Comparison of ENCODE assay signal across 10 cellular contexts in genomic region chrX:1502241-1502640, GRCh38. TPM values are rescaled to one million over a fixed set of nuclear protein-coding genes. Genes with fewer than 3 reads are reported as not detected.
DNase-seq lines count a peak whose midpoint lies in the region; ATAC-seq and TF ChIP-seq lines count a peak whose summit lies in the region.
"Had no signal": no experiment of that assay in that cellular context is flagged by ENCODE, and none has a peak within 500 bp of the region (broad histone marks: within the 10 kb centered on the region; RNA-seq: fewer than 3 reads in every experiment).

No MANE protein-coding gene starts in this region.

- H3K4me3 ChIP-seq in Peyer's patch: no peak overlapping the region

- H3K4me1 ChIP-seq in Peyer's patch: peaks cover 0 to 24% (median 9%) of the 10 kb centered on the region in 4 donors

- peak overlapping the region in 2 of 4 donors; percentile 51 to 68 for H3K27ac ChIP-seq in Peyer's patch
- H3K27ac ChIP-seq: C4-2B had no signal

- TF ChIP-seq CTCF in Peyer's patch (IDR thresholded peaks at IDR 0.05): no peak

- TF ChIP-seq POLR2A in Peyer's patch (IDR thresholded peaks at IDR 0.05): no peak

- H3K36me3 ChIP-seq in Peyer's patch: no peaks in the 10 kb centered on the region

- no peaks in the 10 kb centered on the region for H3K9me3 ChIP-seq in Peyer's patch

- peak; percentile 39 for ATAC-seq in HG02588 (IDR thresholded peaks at IDR 0.05; ENCODE audit: unreplicated experiment)

- no peaks in the 10 kb centered on the region for H3K27me3 ChIP-seq in Peyer's patch

- peak; percentile 51 for DNase-seq in activated CD8-positive, alpha-beta memory T cell treated with anti-CD3 and anti-CD28 coated beads for 24 hours
- no peak for DNase-seq in activated CD8-positive, alpha-beta memory T cell treated with anti-CD3 and anti-CD28 coated beads, Interleukin-2, amount 50 U/mL, for 48 hours
- DNase-seq in Peyer's patch: peak in 2 of 3 donors; percentile 89
- DNase-seq in stimulated activated CD8-positive, alpha-beta memory T cell treated with anti-CD3 and anti-CD28 coated beads, Interleukin-4, amount 100 ng/mL, for 48 hours: peak; percentile 23
- no peak for DNase-seq in HK-2 (ENCODE audit: unreplicated experiment)
- DNase-seq in glomerular visceral epithelial cell (ENCODE audit: extremely low spot score): no peak
- DNase-seq in NCI-H748 (lab: John Stamatoyannopoulos, UW; ENCODE audit: unreplicated experiment): no peak
- DNase-seq: T-helper 9 cell had no signal

RNA-seq across cellular contexts. Expression of gene P2RY8, which starts 34.7 kb away (rescaled TPM):
- total RNA-seq in Peyer's patch: 1 to 10 TPM in 2 of 4 donors, under 1 TPM in 2; 0.35 to 5.8 (median 1.2) TPM

RNA-seq across cellular contexts. Expression of gene ASMTL, which starts 49.5 kb away (rescaled TPM):
- 10 to 100 TPM in 3 of 4 donors, 1 to 10 TPM in 1; 9.5 to 23.9 (median 15.1) TPM for total RNA-seq in Peyer's patch

Comparison
In these comparisons a context has a peak if more than half of its experiments do, and no peak if none do; other contexts are left out.
1. DNase-seq: peak in activated CD8-positive, alpha-beta memory T cell treated with anti-CD3 and anti-CD28 coated beads for 24 hours (single experiment), Peyer's patch (2 of 3) and stimulated activated CD8-positive, alpha-beta memory T cell treated with anti-CD3 and anti-CD28 coated beads, Interleukin-4, amount 100 ng/mL, for 48 hours (single experiment); none in activated CD8-positive, alpha-beta memory T cell treated with anti-CD3 and anti-CD28 coated beads, Interleukin-2, amount 50 U/mL, for 48 hours (single experiment), HK-2 (single experiment), glomerular visceral epithelial cell (single experiment) and NCI-H748 (single experiment).